In genomic region chr12:25518512-25518911, GRCh38 we compare ENCODE assay signal across 9 cellular contexts. TPM values are rescaled to one million over a fixed set of nuclear protein-coding genes. Genes with fewer than 3 reads are reported as not detected.
DNase-seq lines count a peak whose midpoint lies in the region; ATAC-seq and TF ChIP-seq lines count a peak whose summit lies in the region.
"Had no signal": no experiment of that assay in that cellular context is flagged by ENCODE, and none has a peak within 500 bp of the region (broad histone marks: within the 10 kb centered on the region; RNA-seq: fewer than 3 reads in every experiment).

No MANE protein-coding gene starts in this region.

- intact Hi-C loops in natural killer cell (cut with micrococcal nuclease): loop anchor here (1.0 kb wide), 1 partner anchor 22 kb away; no protein-coding TSS in a partner anchor

- peak overlapping the region; percentile 52 to 75 for H3K27ac Mint-ChIP-seq in natural killer cell

- H3K79me2 ChIP-seq in hepatocyte: no peaks in the 10 kb centered on the region

- H3K4me3 ChIP-seq in hepatocyte: no peak overlapping the region

- peak overlapping the region; percentile 83 for H3K4me3 Mint-ChIP-seq in natural killer cell

- H2AFZ ChIP-seq in hepatocyte: no peak overlapping the region

- ATAC-seq in GM19025 (IDR thresholded peaks at IDR 0.05; ENCODE audit: low read depth, unreplicated experiment) (peak; percentile 94), HG02642 (IDR thresholded peaks at IDR 0.05; ENCODE audit: poor library complexity, unreplicated experiment) (peak; percentile 79), natural killer cell (peak; percentile 90 to 99 (median 94))

- H3K27me3 Mint-ChIP-seq in natural killer cell (ENCODE audit: low read depth in 2 of 2): peaks cover 0 to 7% of the 10 kb centered on the region in 2 donors

- no peaks in the 10 kb centered on the region for H3K9me3 Mint-ChIP-seq in natural killer cell

- no peaks in the 10 kb centered on the region for H3K4me1 ChIP-seq in hepatocyte (ENCODE audit: insufficient read depth)

- peaks cover 14 to 19% of the 10 kb centered on the region in 2 donors for H3K4me1 Mint-ChIP-seq in natural killer cell

- TF ChIP-seq CTCF in natural killer cell (IDR thresholded peaks at IDR 0.05): no peak
- no peak for TF ChIP-seq CTCF in hepatocyte (IDR thresholded peaks at IDR 0.05; ENCODE audit: poor library complexity)

- in situ Hi-C loops in KBM-7 (cut with MboI; ENCODE audit: low pct_unique_long_range_greater_than_20kb, low sequenced_read_pairs): no loop called here

- no peaks in the 10 kb centered on the region for H3K9me3 ChIP-seq in hepatocyte (ENCODE audit: low read depth)

- no peaks in the 10 kb centered on the region for H3K9me2 ChIP-seq in hepatocyte (replicated peaks; ENCODE audit: insufficient read depth)

- no peaks in the 10 kb centered on the region for H4K20me1 ChIP-seq in hepatocyte (ENCODE audit: insufficient read depth, poor library complexity, severe bottlenecking)

- no peak overlapping the region for H3K4me2 ChIP-seq in hepatocyte

- H3K27ac ChIP-seq in hepatocyte: no peak overlapping the region

- H3K27me3 ChIP-seq in hepatocyte: no peaks in the 10 kb centered on the region

- 79% methylated on average over 5 of the region's 5 CpGs for WGBS in hepatocyte (ENCODE audit: low lambda C conversion rate, missing lambda C conversion rate)

- no peaks in the 10 kb centered on the region for H3K36me3 ChIP-seq in hepatocyte (replicated peaks; ENCODE audit: insufficient read depth, low read depth)

- DNase-seq in RPMI7951 (ENCODE audit: low read depth) (peak; percentile 87), natural killer cell (peak; percentile 41), hepatocyte (ENCODE audit: low spot score) (no peak), occipital lobe (lab: John Stamatoyannopoulos, UW) (no peak), KBM-7 (no peak)
- DNase-seq: OCI-M1 had no signal

- H3K36me3 Mint-ChIP-seq in natural killer cell: no peaks in the 10 kb centered on the region

RNA-seq across cellular contexts. Expression of gene LMNTD1, which starts 34.6 kb away (rescaled TPM):
- total RNA-seq in RPMI7951 (2014; rRNA removed; shearing (Covaris generic)): not detected in 2 replicates
- total RNA-seq in natural killer cell (not detected), hepatocyte (0.87 TPM in 1 of 2 replicates, not detected in the other), occipital lobe (1.1 TPM)
- 0.55 TPM in 1 of 2 replicates, not detected in the other for polyA plus RNA-seq in hepatocyte
- total RNA-seq: activated CD8-positive, alpha-beta memory T cell treated with anti-CD3 and anti-CD28 coated beads for 36 hours had no signal

Comparison
In these comparisons a context has a peak if more than half of its experiments do, and no peak if none do; other contexts are left out.
1. DNase-seq: peak in RPMI7951 (single experiment) and natural killer cell (single experiment); none in hepatocyte (single experiment), occipital lobe (single experiment) and KBM-7 (single experiment).
2. Peak in every context shown above with its lines, with median percentiles within 50 percentile points of each other: ATAC-seq.